ENCODE assay signal across 8 cellular contexts in the genomic region with DNA sequence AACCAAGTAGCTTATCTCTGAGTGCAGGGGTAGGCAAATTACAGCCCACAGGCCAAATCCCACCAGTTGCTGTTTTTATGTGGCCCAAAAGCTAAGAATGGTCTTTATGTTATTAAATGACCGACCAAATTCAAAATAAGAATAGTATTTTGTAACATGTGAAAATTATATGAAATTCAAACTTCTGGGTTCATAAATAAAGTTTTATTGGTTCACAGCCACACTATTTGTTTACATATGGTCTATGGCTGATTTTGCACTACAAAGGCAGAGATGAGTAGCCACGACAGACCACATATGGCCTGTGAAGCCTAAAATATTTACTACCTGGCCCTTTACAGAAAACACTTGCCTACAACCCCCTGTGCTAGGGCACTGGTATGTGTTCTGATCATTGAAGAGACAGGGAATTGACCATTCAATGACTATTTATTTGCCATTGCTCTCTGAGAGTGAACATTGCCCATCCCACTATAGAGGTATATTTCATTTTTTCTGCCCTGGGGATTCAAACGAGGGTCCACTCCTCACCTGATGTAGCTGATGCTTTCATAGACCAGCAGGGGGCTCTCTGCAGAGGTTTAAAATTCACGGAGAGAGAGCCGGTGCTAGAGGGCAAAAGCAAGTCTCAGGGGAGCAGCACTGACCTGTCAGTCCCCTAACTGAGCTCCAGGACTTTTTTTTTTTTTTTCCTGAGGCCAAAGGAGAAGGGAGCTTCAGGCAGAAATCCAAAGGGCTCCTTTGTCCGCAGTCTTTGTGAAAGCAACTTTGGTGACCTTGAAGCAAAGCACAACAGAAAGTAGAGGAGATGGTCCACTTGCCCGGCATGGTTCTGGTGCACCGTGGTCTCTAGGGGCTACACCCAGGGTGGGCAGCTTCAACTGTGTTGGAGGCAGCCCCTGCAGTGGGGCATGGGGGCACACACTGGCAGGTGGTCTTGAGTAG. TPM values are rescaled to one million over a fixed set of nuclear protein-coding genes. Genes with fewer than 3 reads are reported as not detected.
DNase-seq lines count a peak whose midpoint lies in the region; ATAC-seq and TF ChIP-seq lines count a peak whose summit lies in the region.

No MANE protein-coding gene starts in this region.

- H3K4me3 Mint-ChIP-seq in immature natural killer cell: no peak overlapping the region
- no peak overlapping the region for H3K4me3 Mint-ChIP-seq in stimulated activated effector memory CD8-positive, alpha-beta T cell treated with anti-CD3 and anti-CD28 coated beads, Interleukin-12 subunit alpha, Interleukin-12 subunit beta, amount 100 ng/mL, for 72 hours

- H3K36me3 Mint-ChIP-seq in immature natural killer cell: no peaks in the 10 kb centered on the region
- H3K36me3 Mint-ChIP-seq in stimulated activated effector memory CD8-positive, alpha-beta T cell treated with anti-CD3 and anti-CD28 coated beads, Interleukin-12 subunit alpha, Interleukin-12 subunit beta, amount 100 ng/mL, for 72 hours: no peaks in the 10 kb centered on the region

- peak overlapping the region in 1 of 6 donors; percentile 67 for H3K27ac Mint-ChIP-seq in immature natural killer cell
- no peak overlapping the region for H3K27ac Mint-ChIP-seq in stimulated activated effector memory CD8-positive, alpha-beta T cell treated with anti-CD3 and anti-CD28 coated beads, Interleukin-12 subunit alpha, Interleukin-12 subunit beta, amount 100 ng/mL, for 72 hours

- no peaks in the 10 kb centered on the region for H3K9me3 ChIP-seq in DND-41 (ENCODE audit: insufficient read depth, low read length, severe bottlenecking)
- H3K9me3 ChIP-seq in adrenal gland (replicated peaks in 1 of 3): no peaks in the 10 kb centered on the region

- H3K36me3 ChIP-seq in DND-41 (ENCODE audit: insufficient read depth, low read length): no peaks in the 10 kb centered on the region
- H3K36me3 ChIP-seq in adrenal gland (replicated peaks in 1 of 2): no peaks in the 10 kb centered on the region

- DNase-seq in DND-41 (peak; percentile 38), KG1 (lab: John Stamatoyannopoulos, UW) (peak; percentile 3), RPMI7951 (ENCODE audit: low read depth) (peak; percentile 33), adrenal gland (peak in 5 of 7 donors; percentile 22 to 42 (median 25)), immature natural killer cell (peak; percentile 20 to 31 (median 21)), GDM1 (lab: John Stamatoyannopoulos, UW) (no peak)
- no peak for DNase-seq in stimulated activated effector memory CD8-positive, alpha-beta T cell treated with anti-CD3 and anti-CD28 coated beads, Interleukin-12 subunit alpha, Interleukin-12 subunit beta, amount 100 ng/mL, for 72 hours (ENCODE audit: low spot score in 2 of 2)

- no peaks in the 10 kb centered on the region for H3K79me2 ChIP-seq in DND-41 (ENCODE audit: insufficient read depth, low read length)

- H4K20me1 ChIP-seq in DND-41 (ENCODE audit: insufficient read depth, low read length): no peaks in the 10 kb centered on the region

- H3K27me3 ChIP-seq in DND-41 (ENCODE audit: insufficient read depth, low read length, poor library complexity): peaks cover 38% of the 10 kb centered on the region
- no peaks in the 10 kb centered on the region for H3K27me3 ChIP-seq in adrenal gland

- no peak overlapping the region for H3K4me2 ChIP-seq in DND-41 (ENCODE audit: insufficient read depth, low read length)

- ATAC-seq in DND-41 (ENCODE audit: insufficient read depth, low read depth): peak; percentile 78
- peak; percentile 55 for ATAC-seq in stimulated activated effector memory CD8-positive, alpha-beta T cell treated with anti-CD3 and anti-CD28 coated beads, Interleukin-12 subunit alpha, Interleukin-12 subunit beta, amount 100 ng/mL, for 72 hours
- no peak for ATAC-seq in GM21825 (IDR thresholded peaks at IDR 0.05; ENCODE audit: unreplicated experiment)

- no peaks in the 10 kb centered on the region for H3K9me3 Mint-ChIP-seq in immature natural killer cell
- H3K9me3 Mint-ChIP-seq in stimulated activated effector memory CD8-positive, alpha-beta T cell treated with anti-CD3 and anti-CD28 coated beads, Interleukin-12 subunit alpha, Interleukin-12 subunit beta, amount 100 ng/mL, for 72 hours: no peaks in the 10 kb centered on the region

- peaks cover 0 to 6% (median 2%) of the 10 kb centered on the region in 3 donors for H3K27me3 Mint-ChIP-seq in immature natural killer cell (ENCODE audit: low read depth in 3 of 3)

- H3K9ac ChIP-seq in DND-41 (ENCODE audit: low read depth, low read length): no peak overlapping the region

- H3K4me1 Mint-ChIP-seq in immature natural killer cell: no peaks in the 10 kb centered on the region
- no peaks in the 10 kb centered on the region for H3K4me1 Mint-ChIP-seq in stimulated activated effector memory CD8-positive, alpha-beta T cell treated with anti-CD3 and anti-CD28 coated beads, Interleukin-12 subunit alpha, Interleukin-12 subunit beta, amount 100 ng/mL, for 72 hours

- H2AFZ ChIP-seq in DND-41 (ENCODE audit: low read depth, low read length): no peak overlapping the region

- H3K27ac ChIP-seq in DND-41 (ENCODE audit: low read length) (no peak overlapping the region), adrenal gland (no peak overlapping the region)

- intact Hi-C loops in adrenal gland (cut with DNase I): no loop called here

- H3K4me3 ChIP-seq in DND-41 (ENCODE audit: low read depth in 1 of 2, low read length in 2 of 2) (no peak overlapping the region), adrenal gland (no peak overlapping the region)

- peak; percentile 77 for TF ChIP-seq CTCF in DND-41 (IDR thresholded peaks at IDR 0.05; ENCODE audit: borderline replicate concordance, extremely low read depth, low read length, poor library complexity, severe bottlenecking)
- TF ChIP-seq CTCF in adrenal gland (IDR thresholded peaks at IDR 0.05): peak; percentile 33 to 63 (median 50)

- no peak for TF ChIP-seq POLR2A in adrenal gland (IDR thresholded peaks at IDR 0.05)

- no peaks in the 10 kb centered on the region for H3K4me1 ChIP-seq in DND-41 (ENCODE audit: insufficient read depth, low read length)
- H3K4me1 ChIP-seq in adrenal gland (replicated peaks in 1 of 2): peaks cover 0 to 3% of the 10 kb centered on the region in 2 donors

- 16 to 28% (median 20%) methylated on average over 8 of the region's 8 CpGs for WGBS in adrenal gland, 4 donors

RNA-seq across cellular contexts. Expression of a gene that starts 7.3 kb away (rescaled TPM):
- total RNA-seq in RPMI7951 (2014; rRNA removed; shearing (Covaris generic)): 61.0 and 76.7 TPM in 2 replicates
- total RNA-seq in adrenal gland: 10 to 100 TPM; 13.6 to 65.4 (median 25.6) TPM
- polyA plus RNA-seq in adrenal gland: 100 to 1,000 TPM; 132 to 462 (median 225) TPM
- 10 to 100 TPM; 29.3 to 55.0 (median 40.8) TPM for polyA plus RNA-seq in immature natural killer cell

RNA-seq across cellular contexts. Expression of a gene that starts 31.7 kb away (rescaled TPM):
- 0.10 TPM in 1 of 2 replicates, not detected in the other for total RNA-seq in RPMI7951 (2014; rRNA removed; shearing (Covaris generic))
- under 1 TPM in 4 of 8 donors, not detected in 4; 0.14 to 0.51 (median 0.24) TPM for total RNA-seq in adrenal gland
- polyA plus RNA-seq in adrenal gland (under 1 TPM; 0.11 to 0.20 (median 0.16) TPM), immature natural killer cell (not detected)

RNA-seq across cellular contexts. Expression of a gene that starts 46.3 kb away (rescaled TPM):
- 5.7 and 5.9 TPM in 2 replicates for total RNA-seq in RPMI7951 (2014; rRNA removed; shearing (Covaris generic))
- 10 to 100 TPM in 4 of 8 donors, 1 to 10 TPM in 4; 6.1 to 21.0 (median 10.8) TPM for total RNA-seq in adrenal gland
- polyA plus RNA-seq in adrenal gland (10 to 100 TPM; 15.3 to 41.6 (median 37.9) TPM), immature natural killer cell (not detected)

RNA-seq across cellular contexts. Expression of a gene that starts 48.9 kb away (rescaled TPM):
- total RNA-seq in RPMI7951 (2014; rRNA removed; shearing (Covaris generic)): 12.9 and 19.2 TPM in 2 replicates
- 10 to 100 TPM; 11.6 to 22.4 (median 16.6) TPM for total RNA-seq in adrenal gland
- 10 to 100 TPM in 1 of 3 donors, 1 to 10 TPM in 2; 4.0 to 11.2 (median 5.6) TPM for polyA plus RNA-seq in adrenal gland
- 10 to 100 TPM in 1 of 3 donors, 1 to 10 TPM in 2; 2.1 to 10.8 (median 3.2) TPM for polyA plus RNA-seq in immature natural killer cell

Comparison
In these comparisons a context has a peak if more than half of its experiments do, and no peak if none do; other contexts are left out.
1. DNase-seq: peak in DND-41 (single experiment), KG1 (single experiment), RPMI7951 (single experiment), adrenal gland (5 of 7) and immature natural killer cell (3 of 3); none in stimulated activated effector memory CD8-positive, alpha-beta T cell treated with anti-CD3 and anti-CD28 coated beads, Interleukin-12 subunit alpha, Interleukin-12 subunit beta, amount 100 ng/mL, for 72 hours (0 of 2) and GDM1 (single experiment).